ENCODE assay signal across 8 cellular contexts in the genomic region with DNA sequence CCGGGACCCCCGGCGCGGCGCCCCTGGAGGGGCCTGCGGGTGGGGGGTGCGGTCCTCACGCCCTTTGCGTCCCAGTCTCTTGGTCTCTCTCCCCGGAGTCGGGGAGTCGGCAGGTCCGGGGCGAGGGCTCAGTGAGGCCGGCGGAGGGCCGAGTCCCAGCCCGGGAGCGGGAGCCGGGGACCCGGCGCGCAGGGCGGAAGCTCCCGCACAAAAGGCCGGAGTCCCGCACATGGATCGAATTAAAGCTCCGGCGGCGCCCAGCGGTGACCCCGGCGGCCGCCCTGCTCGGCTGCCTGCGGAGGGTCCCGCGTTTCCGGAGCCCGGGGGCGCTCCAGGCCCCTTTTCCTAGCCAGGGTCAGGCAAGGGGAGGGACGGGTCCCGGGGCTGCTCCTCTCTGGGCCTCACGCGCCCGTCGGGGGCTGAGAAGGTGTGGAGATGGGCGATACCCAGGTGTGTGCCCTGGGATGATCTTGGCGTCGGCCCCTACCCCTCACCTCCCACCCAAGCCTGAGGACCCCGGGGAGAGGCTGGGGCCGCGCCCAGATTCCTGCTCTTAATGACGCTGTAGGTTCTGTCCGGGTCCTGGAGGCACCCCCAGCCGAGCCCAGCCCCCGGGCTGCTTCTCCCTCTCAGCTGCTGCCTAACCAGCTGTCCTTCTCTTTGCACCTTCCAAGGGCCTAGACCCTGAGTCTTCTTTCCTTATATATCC. TPM values are rescaled to one million over a fixed set of nuclear protein-coding genes. Genes with fewer than 3 reads are reported as not detected.
DNase-seq lines count a peak whose midpoint lies in the region; ATAC-seq, FAIRE-seq and TF ChIP-seq lines count a peak whose summit lies in the region.

No MANE protein-coding gene starts in this region.

- H3K4me3 ChIP-seq in HUES6 (ENCODE audit: low read depth, low read length) (peak overlapping the region; percentile 90), K562 (no peak overlapping the region), iPS-20b (ENCODE audit: low read length) (peak overlapping the region; percentile 86), spleen (peak overlapping the region; percentile 38 to 70 (median 42))

- H3K27me3 ChIP-seq in HUES6 (ENCODE audit: control insufficient read depth, insufficient read depth, low read length) (peaks cover 12% of the 10 kb centered on the region; the same call in 1 of the 2 replicates), K562 (ENCODE audit: control insufficient read depth in 2 of 2, insufficient read depth in 2 of 2, low read length in 2 of 2) (peaks cover 26 to 60% of the 10 kb centered on the region in 2 experiments; a peak in 4 of 5 replicates), iPS-20b (ENCODE audit: insufficient read depth, low read length) (peaks cover 30% of the 10 kb centered on the region), spleen (replicated peaks in 1 of 7) (peaks cover 4 to 71% (median 35%) of the 10 kb centered on the region in 7 donors)

- H3K4me2 ChIP-seq in K562 (ENCODE audit: insufficient read depth, low read length): no peak overlapping the region

- intact Hi-C loops in K562 (cut with micrococcal nuclease): no loop called here
- intact Hi-C loops in spleen (cut with DNase I; ENCODE audit: low total_unique reads): no loop called here

- no peak for TF ChIP-seq POLR2A in K562 (conservative IDR thresholded peaks at IDR 0.05)
- no peak for TF ChIP-seq POLR2A in spleen (IDR thresholded peaks at IDR 0.05)

- BruUV-seq in K562 (replicated peaks; lab: Mats Ljungman, UMichigan): no TSS peak

- TF ChIP-seq CTCF in K562 (IDR thresholded peaks at IDR 0.05 in 2 of 3, conservative IDR thresholded peaks at IDR 0.05 in 1 of 3; ENCODE audit: insufficient read depth in 2 of 3, low read depth in 1 of 3, low read length in 3 of 3) (no peak), spleen (IDR thresholded peaks at IDR 0.05 in 8 of 11, conservative IDR thresholded peaks at IDR 0.05 in 3 of 11) (no peak)

- DNase-seq in K562 (ENCODE audit: extremely low read depth in 1 of 4, low spot score in 3 of 4): peak in 1 of 4 experiments; percentile 41
- DNase-seq in spleen: no peak
- no peak for DNase-seq in effector CD4-positive, alpha-beta T cell
- DNase-seq in T-helper 9 cell: no peak
- no peak for DNase-seq in SW 1271 (lab: John Stamatoyannopoulos, UW)
- DNase-seq in activated CD8-positive, alpha-beta memory T cell treated with anti-CD3 and anti-CD28 coated beads, Interleukin-2, amount 50 U/mL, for 48 hours: no peak

- H3K27ac ChIP-seq in HUES6 (ENCODE audit: low read depth, low read length) (peak overlapping the region; percentile 87; the same call in 1 of the 2 replicates), K562 (ENCODE audit: extremely low read depth, low read depth, low read length) (no peak overlapping the region), iPS-20b (ENCODE audit: low read length) (no peak overlapping the region), spleen (peak overlapping the region; percentile 53 to 86 (median 82))

- H3K36me3 ChIP-seq in HUES6 (ENCODE audit: control insufficient read depth, insufficient read depth, low read length): peaks cover 9% of the 10 kb centered on the region
- H3K36me3 ChIP-seq in K562 (ENCODE audit: control insufficient read depth, insufficient read depth, low read length): no peaks in the 10 kb centered on the region
- peaks cover 6% of the 10 kb centered on the region; the same call in 1 of the 2 replicates for H3K36me3 ChIP-seq in iPS-20b (ENCODE audit: insufficient read depth, low read depth, low read length)
- no peaks in the 10 kb centered on the region for H3K36me3 ChIP-seq in spleen

- H4K20me1 ChIP-seq in K562 (replicated peaks; ENCODE audit: control insufficient read depth, insufficient read depth, low read length): peaks cover 9% of the 10 kb centered on the region

- no peak overlapping the region for H2AFZ ChIP-seq in K562 (ENCODE audit: low read depth, low read length)

- TF ChIP-seq EP300 in K562 (IDR thresholded peaks at IDR 0.05; ENCODE audit: low read length): no peak

- peak overlapping the region; percentile 91 for H3K9ac ChIP-seq in HUES6 (ENCODE audit: low read length)
- 0 out of 4 replicates have a peak overlapping the region, but pooled peaks of 1 of the 2 experiments have one; percentile 1 for H3K9ac ChIP-seq in K562 (ENCODE audit: insufficient read depth in 1 of 2, low read depth in 2 of 2, low read length in 2 of 2)
- H3K9ac ChIP-seq in iPS-20b (ENCODE audit: low read depth, low read length): peak overlapping the region; percentile 88

- no peaks in the 10 kb centered on the region for H3K79me2 ChIP-seq in K562 (ENCODE audit: control insufficient read depth, insufficient read depth, low read length)

- CTCF ChIA-PET in K562 (lab: Yijun Ruan, JAX; ENCODE audit: low intra/inter-chr PET ratio): no interaction called here

- in situ Hi-C loops in K562 (cut with MboI): no loop called here

- POLR2A ChIA-PET in K562 (lab: Yijun Ruan, JAX): interaction anchor here (0.7 kb wide), 1 partner anchor 20 kb away, joined by 3 read pairs; no protein-coding TSS in a partner anchor

- no peaks in the 10 kb centered on the region for H3K9me1 ChIP-seq in K562 (ENCODE audit: control insufficient read depth, insufficient read depth, low read length)

- 27% methylated on average over 40 of the region's 58 CpGs for WGBS in K562 (ENCODE audit: insufficient coverage, low coverage, missing lambda C conversion rate)
- WGBS in spleen, 5 donors: 1 to 7% (median 3%) methylated on average over 28 to 58 of the region's 58 CpGs

- ATAC-seq in K562: peak; percentile 10; the same call in 2 of the 3 replicates

- no peaks in the 10 kb centered on the region for H3K9me3 ChIP-seq in HUES6 (ENCODE audit: control insufficient read depth, insufficient read depth, low read depth, low read length)
- H3K9me3 ChIP-seq in K562 (replicated peaks; ENCODE audit: control insufficient read depth, insufficient read depth, low read depth, low read length): no peaks in the 10 kb centered on the region
- H3K9me3 ChIP-seq in iPS-20b (ENCODE audit: insufficient read depth, low read depth, low read length): no peaks in the 10 kb centered on the region
- H3K9me3 ChIP-seq in spleen: no peaks in the 10 kb centered on the region

- H3K4me1 ChIP-seq in HUES6 (ENCODE audit: control insufficient read depth, insufficient read depth, low read length): peaks cover 48% of the 10 kb centered on the region
- peaks cover 15 to 37% of the 10 kb centered on the region in 2 experiments; a peak in 4 of 5 replicates for H3K4me1 ChIP-seq in K562 (replicated peaks in 1 of 2; ENCODE audit: control insufficient read depth in 2 of 2, insufficient read depth in 2 of 2, low read length in 2 of 2)
- H3K4me1 ChIP-seq in iPS-20b (ENCODE audit: insufficient read depth, low read length): peaks cover 28% of the 10 kb centered on the region
- H3K4me1 ChIP-seq in spleen: peaks cover 9 to 76% (median 44%) of the 10 kb centered on the region in 6 donors

- no peak for FAIRE-seq in K562 (lab: Jason Lieb, UNC)

- TF ChIP-seq RAD21 in K562 (CRISPR knock-in tag; conservative IDR thresholded peaks at IDR 0.05 in 1 of 2, IDR thresholded peaks at IDR 0.05 in 1 of 2): no peak

RNA-seq across cellular contexts. Expression of a gene that starts 0.5 kb away (rescaled TPM):
- total RNA-seq in K562 (2011; cell fraction: chromatin; rRNA removed; ENCODE audit: low replicate concordance): 0.16 TPM in 1 of 2 replicates, not detected in the other
- total RNA-seq in K562 (2011; cell fraction: nucleolus; rRNA removed): 0.50 TPM in 1 of 2 replicates, not detected in the other
- 0.31 TPM in 1 of 2 replicates, not detected in the other for total RNA-seq in K562 (2011; cell fraction: nucleoplasm; rRNA removed)
- total RNA-seq in K562 (2014; rRNA removed): 0.04 TPM in 1 of 2 replicates, not detected in the other
- not detected in 2 replicates for total RNA-seq in K562 (2014; rRNA removed; fragmentation: Illumina TruSeq; extraction: Trizol)
- total RNA-seq in K562 (2015; rRNA removed; fragmentation: Illumina TruSeq; extraction: Trizol): not detected in 2 replicates
- total RNA-seq in K562 (2021): 0.18 and 0.24 TPM in 2 replicates
- polyA plus RNA-seq in K562 (2011; rRNA removed): 0.14 and 0.43 TPM in 2 replicates
- polyA plus RNA-seq in K562 (2011; cell fraction: cytosol; rRNA removed): 0.09 and 0.63 TPM in 2 replicates
- 0.10 and 0.20 TPM in 2 replicates for polyA plus RNA-seq in K562 (2011; cell fraction: nucleus; rRNA removed)
- 0.04 and 0.48 TPM in 2 replicates for polyA plus RNA-seq in K562 (2012)
- not detected in 2 replicates for polyA plus RNA-seq in K562 (2014; fragmentation: Illumina TruSeq; extraction: Trizol)
- not detected for polyA plus RNA-seq in K562 (2014; fragmentation: Nextera tagmentation; extraction: Ambion mirVana)
- polyA plus RNA-seq in K562 (2014; rRNA removed): not detected in 2 replicates
- polyA minus RNA-seq in K562 (2011; rRNA and poly(A)+ RNA removed): 0.11 and 0.27 TPM in 2 replicates
- not detected in 2 replicates for polyA minus RNA-seq in K562 (2011; cell fraction: cytosol; rRNA and poly(A)+ RNA removed)
- 0.56 TPM in 1 of 2 replicates, not detected in the other for polyA minus RNA-seq in K562 (2011; cell fraction: nucleus; rRNA and poly(A)+ RNA removed)
- 10 to 100 TPM; 21.4 to 89.1 (median 62.0) TPM for total RNA-seq in spleen
- polyA plus RNA-seq in spleen: 10 to 100 TPM in 1 of 3 donors, 1 to 10 TPM in 2; 7.2 to 16.3 (median 9.6) TPM

RNA-seq across cellular contexts. Expression of a gene that starts 16.8 kb away (rescaled TPM):
- total RNA-seq in K562 (2011; cell fraction: chromatin; rRNA removed; ENCODE audit: low replicate concordance): not detected in 2 replicates
- not detected in 2 replicates for total RNA-seq in K562 (2011; cell fraction: nucleolus; rRNA removed)
- not detected in 2 replicates for total RNA-seq in K562 (2011; cell fraction: nucleoplasm; rRNA removed)
- total RNA-seq in K562 (2014; rRNA removed) (not detected in 2 replicates), K562 (2014; rRNA removed; fragmentation: Illumina TruSeq; extraction: Trizol) (not detected in 2 replicates), K562 (2015; rRNA removed; fragmentation: Illumina TruSeq; extraction: Trizol) (not detected in 2 replicates), K562 (2021) (not detected in 2 replicates), spleen (not detected)
- polyA plus RNA-seq in K562 (2011; rRNA removed) (not detected in 2 replicates), K562 (2014; fragmentation: Illumina TruSeq; extraction: Trizol) (not detected in 2 replicates), K562 (2014; fragmentation: Nextera tagmentation; extraction: Ambion mirVana) (not detected), K562 (2014; rRNA removed) (not detected in 2 replicates), spleen (not detected)
- not detected in 2 replicates for polyA plus RNA-seq in K562 (2011; cell fraction: cytosol; rRNA removed)
- polyA plus RNA-seq in K562 (2011; cell fraction: nucleus; rRNA removed): not detected in 2 replicates
- polyA plus RNA-seq in K562 (2012): not detected in 2 replicates
- not detected in 2 replicates for polyA minus RNA-seq in K562 (2011; rRNA and poly(A)+ RNA removed)
- not detected in 2 replicates for polyA minus RNA-seq in K562 (2011; cell fraction: cytosol; rRNA and poly(A)+ RNA removed)
- not detected in 2 replicates for polyA minus RNA-seq in K562 (2011; cell fraction: nucleus; rRNA and poly(A)+ RNA removed)

RNA-seq across cellular contexts. Expression of a gene that starts 23.0 kb away (rescaled TPM):
- total RNA-seq in K562 (2011; cell fraction: chromatin; rRNA removed; ENCODE audit: low replicate concordance): 0.86 and 1.9 TPM in 2 replicates
- total RNA-seq in K562 (2011; cell fraction: nucleolus; rRNA removed): 1.1 and 1.8 TPM in 2 replicates
- total RNA-seq in K562 (2011; cell fraction: nucleoplasm; rRNA removed): 1.1 and 1.6 TPM in 2 replicates
- total RNA-seq in K562 (2014; rRNA removed) (0.41 and 0.78 TPM in 2 replicates), K562 (2014; rRNA removed; fragmentation: Illumina TruSeq; extraction: Trizol) (0.06 and 0.11 TPM in 2 replicates), K562 (2015; rRNA removed; fragmentation: Illumina TruSeq; extraction: Trizol) (0.26 and 0.43 TPM in 2 replicates), K562 (2021) (0.13 and 0.16 TPM in 2 replicates), spleen (1 to 10 TPM; 1.5 to 3.7 (median 2.8) TPM)
- polyA plus RNA-seq in K562 (2011; rRNA removed) (0.24 and 0.31 TPM in 2 replicates), K562 (2014; fragmentation: Illumina TruSeq; extraction: Trizol) (0.16 and 0.21 TPM in 2 replicates), K562 (2014; fragmentation: Nextera tagmentation; extraction: Ambion mirVana) (under 1 TPM; 0.01 to 0.03 TPM), K562 (2014; rRNA removed) (0.22 and 0.57 TPM in 2 replicates), spleen (1 to 10 TPM in 2 of 3 donors, under 1 TPM in 1; 0.77 to 2.4 (median 2.1) TPM)
- polyA plus RNA-seq in K562 (2011; cell fraction: cytosol; rRNA removed): 0.18 and 0.34 TPM in 2 replicates
- 0.94 and 1.9 TPM in 2 replicates for polyA plus RNA-seq in K562 (2011; cell fraction: nucleus; rRNA removed)
- 0.25 and 0.55 TPM in 2 replicates for polyA plus RNA-seq in K562 (2012)
- polyA minus RNA-seq in K562 (2011; rRNA and poly(A)+ RNA removed): 0.12 and 0.35 TPM in 2 replicates
- not detected in 2 replicates for polyA minus RNA-seq in K562 (2011; cell fraction: cytosol; rRNA and poly(A)+ RNA removed)
- 0.40 and 0.78 TPM in 2 replicates for polyA minus RNA-seq in K562 (2011; cell fraction: nucleus; rRNA and poly(A)+ RNA removed)

RNA-seq across cellular contexts. Expression of a gene that starts 48.3 kb away (rescaled TPM):
- 2.3 and 3.2 TPM in 2 replicates for total RNA-seq in K562 (2011; cell fraction: chromatin; rRNA removed; ENCODE audit: low replicate concordance)
- 2.8 TPM in 2 replicates for total RNA-seq in K562 (2011; cell fraction: nucleolus; rRNA removed)
- 4.1 and 4.2 TPM in 2 replicates for total RNA-seq in K562 (2011; cell fraction: nucleoplasm; rRNA removed)
- total RNA-seq in K562 (2014; rRNA removed): 40.7 and 76.9 TPM in 2 replicates
- total RNA-seq in K562 (2014; rRNA removed; fragmentation: Illumina TruSeq; extraction: Trizol): 41.3 and 45.7 TPM in 2 replicates
- 19.4 and 21.8 TPM in 2 replicates for total RNA-seq in K562 (2015; rRNA removed; fragmentation: Illumina TruSeq; extraction: Trizol)
- 5.1 and 5.9 TPM in 2 replicates for total RNA-seq in K562 (2021)
- polyA plus RNA-seq in K562 (2011; rRNA removed): 26.3 and 27.6 TPM in 2 replicates
- 3.9 and 8.7 TPM in 2 replicates for polyA plus RNA-seq in K562 (2011; cell fraction: cytosol; rRNA removed)
- polyA plus RNA-seq in K562 (2011; cell fraction: nucleus; rRNA removed): 2.2 and 6.0 TPM in 2 replicates
- polyA plus RNA-seq in K562 (2012): 9.1 and 25.6 TPM in 2 replicates
- 17.6 and 18.9 TPM in 2 replicates for polyA plus RNA-seq in K562 (2014; fragmentation: Illumina TruSeq; extraction: Trizol)
- 10 to 100 TPM; 20.4 to 25.8 TPM for polyA plus RNA-seq in K562 (2014; fragmentation: Nextera tagmentation; extraction: Ambion mirVana)
- polyA plus RNA-seq in K562 (2014; rRNA removed): 13.2 and 27.2 TPM in 2 replicates
- 6.5 and 7.8 TPM in 2 replicates for polyA minus RNA-seq in K562 (2011; rRNA and poly(A)+ RNA removed)
- 9.1 and 15.2 TPM in 2 replicates for polyA minus RNA-seq in K562 (2011; cell fraction: cytosol; rRNA and poly(A)+ RNA removed)
- polyA minus RNA-seq in K562 (2011; cell fraction: nucleus; rRNA and poly(A)+ RNA removed): 0.67 and 3.4 TPM in 2 replicates
- total RNA-seq in spleen: 1 to 10 TPM in 6 of 7 donors, under 1 TPM in 1; 0.67 to 2.6 (median 1.2) TPM
- polyA plus RNA-seq in spleen: 1 to 10 TPM; 1.9 to 2.6 (median 2.4) TPM

Comparison
In these comparisons a context has a peak if more than half of its experiments do, and no peak if none do; other contexts are left out.
1. H3K27ac ChIP-seq: peak in HUES6 (single experiment) and spleen (8 of 8); none in K562 (single experiment) and iPS-20b (single experiment).
2. RNA of a gene that starts 0.5 kb away (total RNA-seq): 21.4 to 89.1 TPM in spleen; 0.04 to 0.50 TPM in K562; every median in the first group is over 10 times any median in the second.